Comparison of ENCODE assay signal across 8 cellular contexts in genomic region chr16:56681939-56682702, GRCh38. TPM values are rescaled to one million over a fixed set of nuclear protein-coding genes. Genes with fewer than 3 reads are reported as not detected.
A peak's percentile ranks its signal among the peaks of the same experiment; 100 is the strongest.
DNase-seq lines count a peak whose midpoint lies in the region; ATAC-seq and TF ChIP-seq lines count a peak whose summit lies in the region.

MT1X (plus strand) TSS chr16:56682470; CDS start chr16:56682541, 71 bp downstream.

- H3K27me3 ChIP-seq in ACC112 (ENCODE audit: insufficient read depth, low read length) (no peaks in the 10 kb centered on the region), WERI-Rb-1 (ENCODE audit: insufficient read depth, low read depth, severe bottlenecking) (no peaks in the 10 kb centered on the region), mammary epithelial cell (ENCODE audit: insufficient read depth, low read length) (no peaks in the 10 kb centered on the region), spleen (replicated peaks in 1 of 7) (peaks cover 0 to 7% (median 0%) of the 10 kb centered on the region in 7 donors)

- peak within 1 kb of the TSS; percentile 89 for H2AFZ ChIP-seq in ACC112 (ENCODE audit: low read length, unreplicated experiment)
- H2AFZ ChIP-seq in mammary epithelial cell (ENCODE audit: low read depth, low read length), result peak within 1 kb of the TSS; percentile 94

- CTCF ChIA-PET in mammary epithelial cell (lab: Charles Lee; ENCODE audit: low non-redundant PET), result interaction anchor here (0.6 kb wide), 1 partner anchor 79 kb away, joined by 4 read pairs; no protein-coding TSS in a partner anchor

- H3K27me3 Mint-ChIP-seq in immature natural killer cell (ENCODE audit: low read depth in 3 of 3), result peaks cover 2 to 3% (median 3%) of the 10 kb centered on the region in 3 donors

- H3K36me3 ChIP-seq in ACC112 (ENCODE audit: insufficient read depth, low read length) (no peaks in the 10 kb centered on the region), WERI-Rb-1 (no peaks in the 10 kb centered on the region), mammary epithelial cell (ENCODE audit: insufficient read depth, low read length) (no peaks in the 10 kb centered on the region), spleen (no peaks in the 10 kb centered on the region)

- dilution Hi-C loops in mammary epithelial cell (cut with HindIII; ENCODE audit: low sequenced_read_pairs), result no loop called here

- H3K9me3 ChIP-seq in WERI-Rb-1 (ENCODE audit: severe bottlenecking) (no peaks in the 10 kb centered on the region), mammary epithelial cell (replicated peaks; ENCODE audit: insufficient read depth, low read length) (peaks cover 3% of the 10 kb centered on the region), spleen (peaks cover 0 to 10% (median 3%) of the 10 kb centered on the region in 8 donors)

- in situ Hi-C loops in mammary epithelial cell (cut with MboI; ENCODE audit: low sequenced_read_pairs in 2 of 2), result no loop called here

- no peak for TF ChIP-seq CTCF in WERI-Rb-1 (IDR thresholded peaks at IDR 0.05; ENCODE audit: low read depth, low read length)
- TF ChIP-seq CTCF in mammary epithelial cell (conservative IDR thresholded peaks at IDR 0.05 in 1 of 2, IDR thresholded peaks at IDR 0.05 in 1 of 2; ENCODE audit: extremely low read depth in 1 of 2, insufficient read depth in 1 of 2, low read depth in 1 of 2, low read length in 2 of 2), result no peak
- TF ChIP-seq CTCF in spleen (IDR thresholded peaks at IDR 0.05 in 8 of 11, conservative IDR thresholded peaks at IDR 0.05 in 3 of 11), result no peak

- H3K9ac ChIP-seq in mammary epithelial cell (ENCODE audit: insufficient read depth, low read length), result peak within 1 kb of the TSS; percentile 82

- peaks cover 0 to 8% (median 3%) of the 10 kb centered on the region in 3 donors for H3K36me3 Mint-ChIP-seq in immature natural killer cell

- no peaks in the 10 kb centered on the region for H4K20me1 ChIP-seq in mammary epithelial cell (ENCODE audit: insufficient read depth, low read length)

- peaks cover 20 to 32% of the 10 kb centered on the region in 2 donors for H3K4me1 Mint-ChIP-seq in immature natural killer cell

- H3K4me3 ChIP-seq in ACC112 (ENCODE audit: low read depth, low read length) (peak within 1 kb of the TSS; percentile 91), WERI-Rb-1 (ENCODE audit: low read depth, low read length) (peak within 1 kb of the TSS; percentile 78), mammary epithelial cell (replicated peaks in 1 of 3; ENCODE audit: insufficient read depth in 1 of 3, low read depth in 2 of 3, low read length in 3 of 3) (peak within 1 kb of the TSS; percentile 69 to 85 (median 76)), spleen (peak within 1 kb of the TSS; percentile 22 to 73 (median 48))

- H3K79me2 ChIP-seq in ACC112 (ENCODE audit: control insufficient read depth, insufficient read depth, low read length, unreplicated experiment), result peaks cover 7% of the 10 kb centered on the region
- peaks cover 10% of the 10 kb centered on the region for H3K79me2 ChIP-seq in mammary epithelial cell (ENCODE audit: insufficient read depth, low read length)

- WGBS in mammary epithelial cell (ENCODE audit: low coverage, missing lambda C conversion rate), result under 1% methylated on average over 17 of the region's 49 CpGs
- 0 to 2% (median 0%) methylated on average over 12 to 49 of the region's 49 CpGs for WGBS in spleen, 5 donors

- H3K4me3 Mint-ChIP-seq in immature natural killer cell, result peak within 1 kb of the TSS; percentile 93 to 97 (median 95)

- peaks cover 19% of the 10 kb centered on the region for H3K4me1 ChIP-seq in ACC112 (ENCODE audit: control insufficient read depth, insufficient read depth, low read length, unreplicated experiment)
- H3K4me1 ChIP-seq in mammary epithelial cell (ENCODE audit: insufficient read depth, low read length), result peaks cover 41% of the 10 kb centered on the region
- H3K4me1 ChIP-seq in spleen, result peaks cover 0 to 30% (median 23%) of the 10 kb centered on the region in 6 donors

- H3K27ac ChIP-seq in ACC112 (ENCODE audit: low read depth, low read length), result no peak within 1 kb of the TSS
- peak within 1 kb of the TSS; percentile 86 for H3K27ac ChIP-seq in WERI-Rb-1
- H3K27ac ChIP-seq in mammary epithelial cell (ENCODE audit: insufficient read depth, low read depth, low read length), result peak within 1 kb of the TSS; percentile 61
- H3K27ac ChIP-seq in spleen, result peak within 1 kb of the TSS; percentile 54 to 86 (median 80)

- DNase-seq in NCI-H2196 (lab: John Stamatoyannopoulos, UW; ENCODE audit: unreplicated experiment), result peak; percentile 69
- peak; percentile 88 for DNase-seq in WERI-Rb-1
- peak; percentile 93 for DNase-seq in mammary epithelial cell
- DNase-seq in immature natural killer cell, result peak; percentile 74 to 86 (median 85)
- peak; percentile 98 for DNase-seq in spleen

- BruUV-seq in mammary epithelial cell (replicated peaks; lab: Mats Ljungman, UMichigan), result no TSS peak

- peak within 1 kb of the TSS; percentile 82 to 93 (median 88) for H3K27ac Mint-ChIP-seq in immature natural killer cell

- TF ChIP-seq POLR2A in spleen (IDR thresholded peaks at IDR 0.05), result peak in 1 of 3 donors; percentile 84

- intact Hi-C loops in mammary epithelial cell (cut with micrococcal nuclease) (loop anchor here (5.0 kb wide), 1 partner anchor 75 kb away; the partner anchor contains the start of gene MT2A), spleen (cut with DNase I; ENCODE audit: low total_unique reads) (loop anchor here (10.0 kb wide), 1 partner anchor 77 kb away; the partner anchor contains the start of gene MT2A)

- H3K9me3 Mint-ChIP-seq in immature natural killer cell, result no peaks in the 10 kb centered on the region

- ATAC-seq in GM18867 (IDR thresholded peaks at IDR 0.05; ENCODE audit: unreplicated experiment) (peak; percentile 99), HG03097 (IDR thresholded peaks at IDR 0.05; ENCODE audit: low FRiP score, unreplicated experiment) (peak; percentile 97)

- H3K4me2 ChIP-seq in mammary epithelial cell (ENCODE audit: insufficient read depth, low read depth, low read length), result peak within 1 kb of the TSS; percentile 95

RNA-seq across cellular contexts. Expression of gene MT1X, which starts in this region (rescaled TPM):
- total RNA-seq in mammary epithelial cell, result 100 to 1,000 TPM in 1 of 2 donors, 10 to 100 TPM in 1; 85.4 to 591 TPM
- polyA plus RNA-seq in mammary epithelial cell, result 1,069 TPM
- 517 TPM for polyA minus RNA-seq in mammary epithelial cell
- 10 to 100 TPM; 23.2 to 73.5 (median 69.4) TPM for polyA plus RNA-seq in immature natural killer cell
- 10 to 100 TPM; 13.0 to 28.7 (median 19.4) TPM for total RNA-seq in spleen
- 100 to 1,000 TPM in 1 of 3 donors, 10 to 100 TPM in 2; 36.1 to 113 (median 44.4) TPM for polyA plus RNA-seq in spleen
